ENCODE assay signal across 28 cellular contexts in genomic region chr1:57064379-57064778, GRCh38.
"Had no signal": no experiment of that assay in that cellular context is flagged by ENCODE, and none has a peak within 500 bp of the region (broad histone marks: within the 10 kb centered on the region; RNA-seq: fewer than 3 reads in every experiment).

No MANE protein-coding gene starts in this region.

- H3K27ac ChIP-seq: neural progenitor cell, ovary, parathyroid adenoma, psoas muscle, right lobe of liver, sigmoid colon, stomach, thoracic aorta, thyroid gland, tibial nerve, upper lobe of left lung, vagina had no signal

- H3K9ac ChIP-seq: neural progenitor cell, parathyroid adenoma had no signal

- H3K4me2 ChIP-seq: neural progenitor cell had no signal

- H3K4me3 Mint-ChIP-seq: naive thymus-derived CD8-positive, alpha-beta T cell; natural killer cell treated with Interleukin-12 subunit alpha and Interleukin-12 subunit beta and Interleukin-15 and Interleukin-18, amount 100 ng/mL, for 72 hours; neural progenitor cell; stimulated activated effector memory CD8-positive, alpha-beta T cell treated with anti-CD3 and anti-CD28 coated beads, Interleukin-12 subunit alpha, Interleukin-12 subunit beta, amount 100 ng/mL, for 72 hours; stimulated activated naive B cell treated with anti-CD40 and anti-IgM and Interleukin-4, amounts not matched to agents 10 μg/mL and 1 μg/mL and 100 μg/mL, for 72 hours; stimulated activated naive CD8-positive, alpha-beta T cell treated with anti-CD3 and anti-CD28 coated beads, Interleukin-15, Interleukin-2, amounts not matched to agents 100 ng/mL and 50 ng/mL, for 24 hours had no signal

- H3K36me3 ChIP-seq: neural progenitor cell, ovary, right lobe of liver, sigmoid colon, stomach, thoracic aorta, thyroid gland, tibial nerve, upper lobe of left lung, vagina had no signal

- H2AFZ ChIP-seq: neural progenitor cell, parathyroid adenoma had no signal

- H3K4me3 ChIP-seq: neural progenitor cell, ovary, psoas muscle, right lobe of liver, sigmoid colon, stomach, thoracic aorta, thyroid gland, tibial nerve, upper lobe of left lung, vagina had no signal

- ATAC-seq: naive thymus-derived CD8-positive, alpha-beta T cell; natural killer cell treated with Interleukin-12 subunit alpha and Interleukin-12 subunit beta and Interleukin-15 and Interleukin-18, amount 100 ng/mL, for 72 hours; psoas muscle; right cardiac atrium; stimulated activated effector memory CD8-positive, alpha-beta T cell treated with anti-CD3 and anti-CD28 coated beads, Interleukin-12 subunit alpha, Interleukin-12 subunit beta, amount 100 ng/mL, for 72 hours; stimulated activated naive B cell treated with anti-CD40 and anti-IgM and Interleukin-4, amounts not matched to agents 10 μg/mL and 1 μg/mL and 100 μg/mL, for 72 hours had no signal

- H3K36me3 Mint-ChIP-seq: naive thymus-derived CD8-positive, alpha-beta T cell; natural killer cell treated with Interleukin-12 subunit alpha and Interleukin-12 subunit beta and Interleukin-15 and Interleukin-18, amount 100 ng/mL, for 72 hours; stimulated activated effector memory CD8-positive, alpha-beta T cell treated with anti-CD3 and anti-CD28 coated beads, Interleukin-12 subunit alpha, Interleukin-12 subunit beta, amount 100 ng/mL, for 72 hours; stimulated activated naive B cell treated with anti-CD40 and anti-IgM and Interleukin-4, amounts not matched to agents 10 μg/mL and 1 μg/mL and 100 μg/mL, for 72 hours had no signal

- H3K9me3 Mint-ChIP-seq: natural killer cell treated with Interleukin-12 subunit alpha and Interleukin-12 subunit beta and Interleukin-15 and Interleukin-18, amount 100 ng/mL, for 72 hours; neural progenitor cell; stimulated activated effector memory CD8-positive, alpha-beta T cell treated with anti-CD3 and anti-CD28 coated beads, Interleukin-12 subunit alpha, Interleukin-12 subunit beta, amount 100 ng/mL, for 72 hours; stimulated activated naive B cell treated with anti-CD40 and anti-IgM and Interleukin-4, amounts not matched to agents 10 μg/mL and 1 μg/mL and 100 μg/mL, for 72 hours; stimulated activated naive CD8-positive, alpha-beta T cell treated with anti-CD3 and anti-CD28 coated beads, Interleukin-15, Interleukin-2, amounts not matched to agents 100 ng/mL and 50 ng/mL, for 24 hours had no signal

- H3K4me1 ChIP-seq: parathyroid adenoma, tibial nerve, upper lobe of left lung, vagina had no signal

- H3K9me3 ChIP-seq: ovary, psoas muscle, right lobe of liver, sigmoid colon, stomach, thoracic aorta, thyroid gland, tibial nerve, upper lobe of left lung, vagina had no signal

- H3K27me3 ChIP-seq: neural progenitor cell, ovary, right lobe of liver, sigmoid colon, stomach, thyroid gland, tibial nerve, upper lobe of left lung, vagina had no signal

- H3K27ac Mint-ChIP-seq: naive thymus-derived CD8-positive, alpha-beta T cell; natural killer cell treated with Interleukin-12 subunit alpha and Interleukin-12 subunit beta and Interleukin-15 and Interleukin-18, amount 100 ng/mL, for 72 hours; neural progenitor cell; progenitor cell of endocrine pancreas; stimulated activated effector memory CD8-positive, alpha-beta T cell treated with anti-CD3 and anti-CD28 coated beads, Interleukin-12 subunit alpha, Interleukin-12 subunit beta, amount 100 ng/mL, for 72 hours; stimulated activated naive B cell treated with anti-CD40 and anti-IgM and Interleukin-4, amounts not matched to agents 10 μg/mL and 1 μg/mL and 100 μg/mL, for 72 hours; stimulated activated naive CD8-positive, alpha-beta T cell treated with anti-CD3 and anti-CD28 coated beads, Interleukin-15, Interleukin-2, amounts not matched to agents 100 ng/mL and 50 ng/mL, for 24 hours had no signal

- H3K4me1 Mint-ChIP-seq: naive thymus-derived CD8-positive, alpha-beta T cell; stimulated activated naive B cell treated with anti-CD40 and anti-IgM and Interleukin-4, amounts not matched to agents 10 μg/mL and 1 μg/mL and 100 μg/mL, for 72 hours had no signal

- DNase-seq: naive thymus-derived CD8-positive, alpha-beta T cell; occipital lobe; ovary; posterior cingulate gyrus; psoas muscle; right cardiac atrium; right lobe of liver; sigmoid colon; small intestine; stimulated activated CD4-positive, alpha-beta T cell treated with anti-CD3 and anti-CD28 coated beads, Interleukin-15, amount 100 ng/mL, for 24 hours; stimulated activated CD4-positive, alpha-beta T cell treated with anti-CD3 and anti-CD28 coated beads, Interleukin-2, amount 100 ng/mL, for 24 hours; stimulated activated CD4-positive, alpha-beta T cell treated with anti-CD3 and anti-CD28 coated beads, Interleukin-2, amount 100 ng/mL, for 48 hours; stimulated activated CD4-positive, alpha-beta T cell treated with anti-CD3 and anti-CD28 coated beads, Interleukin-4, amount 100 ng/mL, for 24 hours; stimulated activated naive B cell treated with anti-CD40 and anti-IgM and Interleukin-4, amounts not matched to agents 10 μg/mL and 1 μg/mL and 100 μg/mL, for 72 hours; stimulated activated naive CD4-positive, alpha-beta T cell treated with Interleukin-2 at 50 U/mL for 16 hours; stomach; thyroid gland; trophoblast cell; upper lobe of left lung had no signal

- H3K27me3 Mint-ChIP-seq: stimulated activated naive B cell treated with anti-CD40 and anti-IgM and Interleukin-4, amounts not matched to agents 10 μg/mL and 1 μg/mL and 100 μg/mL, for 72 hours; stimulated activated naive CD8-positive, alpha-beta T cell treated with anti-CD3 and anti-CD28 coated beads, Interleukin-15, Interleukin-2, amounts not matched to agents 100 ng/mL and 50 ng/mL, for 24 hours had no signal

- H3K79me2 ChIP-seq: parathyroid adenoma had no signal
